In the genomic region with DNA sequence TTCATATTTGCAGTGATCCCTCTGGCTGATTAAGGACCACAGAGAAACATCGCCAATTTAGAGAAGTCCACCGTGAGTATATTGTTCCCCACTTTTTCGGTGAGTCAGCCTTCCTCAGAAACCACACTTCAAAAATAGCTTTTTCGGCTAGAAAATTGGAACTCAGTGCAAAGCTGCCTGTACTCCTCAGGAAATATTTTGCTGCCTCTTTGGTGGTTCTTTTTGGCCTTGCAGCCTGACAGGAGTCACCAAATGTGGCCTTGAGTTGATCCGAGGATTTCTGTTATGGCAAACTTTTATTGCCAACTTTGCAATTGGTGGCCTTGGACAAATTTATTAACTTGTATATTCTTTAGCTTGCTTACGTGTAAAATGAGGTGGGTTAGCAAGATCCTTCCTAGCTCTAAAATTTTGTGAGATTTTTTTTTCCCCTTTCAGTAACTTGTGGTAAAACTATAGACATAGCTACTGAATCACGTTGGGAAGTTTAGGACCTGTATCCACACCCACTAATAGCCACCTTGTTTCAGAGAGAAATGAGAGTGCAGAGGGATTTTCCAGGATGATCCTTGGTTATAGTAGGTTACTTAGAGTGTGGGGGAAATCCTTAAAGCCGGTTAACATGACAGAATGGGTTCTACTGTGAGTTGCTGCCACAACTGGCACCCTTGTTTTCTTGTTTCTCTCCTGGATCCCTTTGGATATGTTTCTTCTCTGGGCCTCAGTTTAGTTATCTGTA, we compare ENCODE assay signal across 9 cellular contexts. TPM values are rescaled to one million over a fixed set of nuclear protein-coding genes. Genes with fewer than 3 reads are reported as not detected.
DNase-seq lines count a peak whose midpoint lies in the region; ATAC-seq and TF ChIP-seq lines count a peak whose summit lies in the region.
"Had no signal": no experiment of that assay in that cellular context is flagged by ENCODE, and none has a peak within 500 bp of the region (broad histone marks: within the 10 kb centered on the region; RNA-seq: fewer than 3 reads in every experiment).

No MANE protein-coding gene starts in this region.

- DNase-seq in ELR (ENCODE audit: low read depth) (peak; percentile 59), OCI-M1 (lab: John Stamatoyannopoulos, UW) (peak; percentile 71), dorsolateral prefrontal cortex (no peak), gastrocnemius medialis (no peak), COR-L47 (lab: John Stamatoyannopoulos, UW) (no peak), occipital lobe (lab: John Stamatoyannopoulos, UW) (no peak), endothelial cell (ENCODE audit: low spot score) (no peak), HUDEP-2 (lab: John Stamatoyannopoulos, UW; ENCODE audit: unreplicated experiment in 76 of 76) (no peak)

- H3K27ac ChIP-seq in dorsolateral prefrontal cortex (peak overlapping the region; percentile 13 to 99 (median 90)), gastrocnemius medialis (peak overlapping the region; percentile 95 to 99 (median 97))

- peaks cover 50% of the 10 kb centered on the region for H3K4me1 Mint-ChIP-seq in endothelial cell (ENCODE audit: unreplicated experiment)

- H3K27me3 Mint-ChIP-seq in endothelial cell (ENCODE audit: unreplicated experiment): peaks cover 3% of the 10 kb centered on the region

- intact Hi-C loops in dorsolateral prefrontal cortex (cut with DNase I): no loop called here
- intact Hi-C loops in gastrocnemius medialis (cut with DNase I; ENCODE audit: low total_unique reads): no loop called here

- H3K36me3 ChIP-seq in gastrocnemius medialis: no peaks in the 10 kb centered on the region

- no peak overlapping the region for H3K27ac Mint-ChIP-seq in endothelial cell (ENCODE audit: unreplicated experiment)

- H3K4me1 ChIP-seq in gastrocnemius medialis: peaks cover 86 to 87% of the 10 kb centered on the region in 2 donors

- no peaks in the 10 kb centered on the region for H3K9me3 Mint-ChIP-seq in endothelial cell (ENCODE audit: unreplicated experiment)

- H3K4me3 ChIP-seq in dorsolateral prefrontal cortex (peak overlapping the region in 26 of 59 donors; percentile 0 to 37 (median 11)), gastrocnemius medialis (no peak overlapping the region)

- TF ChIP-seq CTCF in dorsolateral prefrontal cortex (IDR thresholded peaks at IDR 0.05 in 54 of 56, conservative IDR thresholded peaks at IDR 0.05 in 2 of 56; ENCODE audit: low read depth in 1 of 56, partially characterized antibody in 56 of 56) (peak in 2 of 56 donors; percentile 6 to 16), gastrocnemius medialis (IDR thresholded peaks at IDR 0.05 in 4 of 5, conservative IDR thresholded peaks at IDR 0.05 in 1 of 5) (no peak), endothelial cell (IDR thresholded peaks at IDR 0.05; ENCODE audit: unreplicated experiment) (no peak)

- no peaks in the 10 kb centered on the region for H3K9me3 ChIP-seq in gastrocnemius medialis

- no peak for TF ChIP-seq POLR2A in gastrocnemius medialis (IDR thresholded peaks at IDR 0.05)

- in situ Hi-C loops in gastrocnemius medialis (cut with MboI; ENCODE audit: low sequenced_read_pairs in 4 of 4): no loop called here

- no peaks in the 10 kb centered on the region for H3K36me3 Mint-ChIP-seq in endothelial cell (ENCODE audit: low read depth, unreplicated experiment)

- H3K4me3 Mint-ChIP-seq in endothelial cell (ENCODE audit: unreplicated experiment): no peak overlapping the region

- H3K27me3 ChIP-seq in dorsolateral prefrontal cortex: no peaks in the 10 kb centered on the region
- H3K27me3 ChIP-seq in gastrocnemius medialis: no peaks in the 10 kb centered on the region

- ATAC-seq in gastrocnemius medialis: no peak

RNA-seq across cellular contexts. Expression of gene ARL6IP5, which starts 9.9 kb away (rescaled TPM):
- total RNA-seq in dorsolateral prefrontal cortex (100 to 1,000 TPM in 113 of 120 experiments, 10 to 100 TPM in 7; 51.3 to 182 (median 139) TPM), gastrocnemius medialis (100 to 1,000 TPM; 108 to 181 (median 145) TPM), occipital lobe (63.5 TPM), endothelial cell (ENCODE audit: unreplicated experiment) (86.2 TPM)

RNA-seq across cellular contexts. Expression of gene UBA3, which starts 14.5 kb away (rescaled TPM):
- total RNA-seq in dorsolateral prefrontal cortex: 10 to 100 TPM; 45.9 to 99.3 (median 65.9) TPM
- 10 to 100 TPM; 29.3 to 42.2 (median 36.0) TPM for total RNA-seq in gastrocnemius medialis
- 103 TPM for total RNA-seq in occipital lobe
- total RNA-seq in endothelial cell (ENCODE audit: unreplicated experiment): 58.9 TPM

RNA-seq across cellular contexts. Expression of gene LMOD3, which starts 27.8 kb away (rescaled TPM):
- total RNA-seq in dorsolateral prefrontal cortex (1 to 10 TPM in 7 of 120 experiments, under 1 TPM in 106, not detected in 7; 0.13 to 1.2 (median 0.44) TPM), gastrocnemius medialis (100 to 1,000 TPM in 3 of 4 donors, 10 to 100 TPM in 1; 31.0 to 194 (median 113) TPM), occipital lobe (0.16 TPM), endothelial cell (ENCODE audit: unreplicated experiment) (not detected)
- total RNA-seq: mononuclear cell had no signal

RNA-seq across cellular contexts. Expression of gene TMF1, which starts 42.5 kb away (rescaled TPM):
- total RNA-seq in dorsolateral prefrontal cortex (10 to 100 TPM; 26.4 to 42.8 (median 33.8) TPM), gastrocnemius medialis (10 to 100 TPM; 27.0 to 49.6 (median 33.5) TPM), occipital lobe (41.6 TPM), endothelial cell (ENCODE audit: unreplicated experiment) (18.1 TPM)

Comparison
In these comparisons a context has a peak if more than half of its experiments do, and no peak if none do; other contexts are left out.
1. DNase-seq: peak in ELR (single experiment) and OCI-M1 (single experiment); none in dorsolateral prefrontal cortex (0 of 10), gastrocnemius medialis (0 of 2), COR-L47 (single experiment), occipital lobe (single experiment), endothelial cell (single experiment) and HUDEP-2 (0 of 76).
2. RNA of gene LMOD3, which starts 27.8 kb away (total RNA-seq): 31.0 to 194 TPM in gastrocnemius medialis; 0.13 to 1.2 TPM in dorsolateral prefrontal cortex, 0.16 TPM in occipital lobe (single experiment) and not detected in endothelial cell (single experiment); every median in the first group is over 10 times any median in the second.